8 cellular contexts compared by ENCODE assay signal in genomic region chr19:51169283-51169918, GRCh38. TPM values are rescaled to one million over a fixed set of nuclear protein-coding genes. Genes with fewer than 3 reads are reported as not detected.
DNase-seq lines count a peak whose midpoint lies in the region; ATAC-seq, FAIRE-seq and TF ChIP-seq lines count a peak whose summit lies in the region.
"Not testable (repeated sequence)": the region's sequence is repeated elsewhere in the genome, so short reads cannot be mapped to it uniquely, and the experiment has no call there.

No MANE protein-coding gene starts in this region.

- not testable (repeated sequence) for H4K20me1 ChIP-seq in K562 (replicated peaks; ENCODE audit: control insufficient read depth, insufficient read depth, low read length)

- H3K9me3 ChIP-seq in K562 (replicated peaks; ENCODE audit: control insufficient read depth, insufficient read depth, low read depth, low read length); heart right ventricle: not testable (repeated sequence)

- TF ChIP-seq POLR2A in K562 (conservative IDR thresholded peaks at IDR 0.05): not testable (repeated sequence)

- intact Hi-C loops in K562 (cut with micrococcal nuclease) (loop anchor here (1.0 kb wide), 1 partner anchor 11 kb away; no protein-coding TSS in a partner anchor), heart right ventricle (cut with DNase I) (loop anchor here in 4 of 10 donors (5.0 to 10.0 kb wide), 4 partner anchors 62 to 237 kb away; partner anchors contain the start of genes KLK11 (in 2 of the 4) and CTU1 (in 1 of the 4))

- not testable (repeated sequence) for TF ChIP-seq EP300 in K562 (IDR thresholded peaks at IDR 0.05; ENCODE audit: low read length)

- peak overlapping the region; percentile 2; the same call in 1 of the 2 replicates for H3K4me2 ChIP-seq in K562 (ENCODE audit: insufficient read depth, low read length)

- peak; percentile 66 to 84 for TF ChIP-seq RAD21 in K562 (CRISPR knock-in tag; conservative IDR thresholded peaks at IDR 0.05 in 1 of 2, IDR thresholded peaks at IDR 0.05 in 1 of 2)

- not testable (repeated sequence) for BruUV-seq in K562 (replicated peaks; lab: Mats Ljungman, UMichigan)

- TF ChIP-seq CTCF in K562 (IDR thresholded peaks at IDR 0.05 in 2 of 3, conservative IDR thresholded peaks at IDR 0.05 in 1 of 3; ENCODE audit: insufficient read depth in 2 of 3, low read depth in 1 of 3, low read length in 3 of 3) (peak; percentile 71 to 82 (median 75)), heart right ventricle (IDR thresholded peaks at IDR 0.05) (peak; percentile 82 to 96 (median 92))

- peak; percentile 89 for FAIRE-seq in K562 (lab: Jason Lieb, UNC)

- CTCF ChIA-PET in K562 (lab: Yijun Ruan, JAX; ENCODE audit: low intra/inter-chr PET ratio): interaction anchor here (0.8 to 2.2 kb wide), 3 partner anchors 11 to 148 kb away, joined by 4 to 13 read pairs (median 5); no protein-coding TSS in a partner anchor

- DNase-seq in COLO668 (lab: John Stamatoyannopoulos, UW; ENCODE audit: unreplicated experiment): peak; percentile 63
- DNase-seq in Jurkat, Clone E6-1 (ENCODE audit: low read depth, low spot score): peak; percentile 24
- DNase-seq in NOMO-1 (lab: John Stamatoyannopoulos, UW; ENCODE audit: unreplicated experiment in 2 of 2): peak; percentile 33 to 65
- DNase-seq in activated CD4-positive, alpha-beta T cell treated with anti-CD3 and anti-CD28 coated beads for 4 hours: peak; percentile 54 to 63
- peak in 1 of 4 experiments; percentile 76 for DNase-seq in K562 (ENCODE audit: extremely low read depth in 1 of 4, low spot score in 3 of 4)
- DNase-seq in heart right ventricle: peak; percentile 67 to 73
- DNase-seq in occipital lobe (lab: John Stamatoyannopoulos, UW): peak; percentile 31
- DNase-seq in stimulated activated CD8-positive, alpha-beta memory T cell treated with anti-CD3 and anti-CD28 coated beads, Interleukin-4, amount 100 ng/mL, for 24 hours (ENCODE audit: low read depth): peak; percentile 58

- H3K79me2 ChIP-seq in K562 (ENCODE audit: control insufficient read depth, insufficient read depth, low read length): not testable (repeated sequence)

- in situ Hi-C loops in K562 (cut with MboI): loop anchor here (25.0 kb wide), 1 partner anchor 493 kb away; no protein-coding TSS in a partner anchor

- POLR2A ChIA-PET in K562 (lab: Yijun Ruan, JAX): interaction anchor here (1.0 kb wide), 1 partner anchor 13 kb away, joined by 3 read pairs; no protein-coding TSS in a partner anchor

- H3K4me3 ChIP-seq in Jurkat, Clone E6-1 (ENCODE audit: low read length); K562: not testable (repeated sequence)
- H3K4me3 ChIP-seq in heart right ventricle: peak overlapping the region in 1 of 10 donors; percentile 5

- H3K4me1 ChIP-seq in K562 (replicated peaks in 1 of 2; ENCODE audit: control insufficient read depth in 2 of 2, insufficient read depth in 2 of 2, low read length in 2 of 2) (peaks cover 0 to 12% of the 10 kb centered on the region in 2 experiments; a peak in 4 of 5 replicates), heart right ventricle (peaks cover 0 to 20% (median 0%) of the 10 kb centered on the region in 9 donors)

- H3K27ac ChIP-seq in K562 (ENCODE audit: extremely low read depth, low read depth, low read length); heart right ventricle: not testable (repeated sequence)

- not testable (repeated sequence) for H3K36me3 ChIP-seq in K562 (ENCODE audit: control insufficient read depth, insufficient read depth, low read length); heart right ventricle

- ATAC-seq in K562: peak; percentile 58; the same call in 2 of the 3 replicates
- ATAC-seq in heart right ventricle: not testable (repeated sequence)

- H2AFZ ChIP-seq in K562 (ENCODE audit: low read depth, low read length): not testable (repeated sequence)

- not testable (repeated sequence) for H3K9me1 ChIP-seq in K562 (ENCODE audit: control insufficient read depth, insufficient read depth, low read length)

- not testable (repeated sequence) for H3K9ac ChIP-seq in K562 (ENCODE audit: insufficient read depth in 1 of 2, low read depth in 2 of 2, low read length in 2 of 2)

- WGBS in K562 (ENCODE audit: insufficient coverage, low coverage, missing lambda C conversion rate): 0% methylated on average over 11 of the region's 11 CpGs
- WGBS in heart right ventricle, 2 donors: 11 to 21% methylated on average over 11 of the region's 11 CpGs

- peaks cover 6 to 18% of the 10 kb centered on the region in 2 experiments; a peak in 4 of 5 replicates for H3K27me3 ChIP-seq in K562 (ENCODE audit: control insufficient read depth in 2 of 2, insufficient read depth in 2 of 2, low read length in 2 of 2)
- peaks cover 0 to 51% (median 15%) of the 10 kb centered on the region in 7 donors for H3K27me3 ChIP-seq in heart right ventricle

RNA-seq across cellular contexts. Expression of gene SIGLEC7, which starts 27.3 kb away (rescaled TPM):
- not detected for polyA plus RNA-seq in Jurkat, Clone E6-1 (2012; ENCODE audit: insufficient read depth, insufficient read length)
- not detected in 2 replicates for total RNA-seq in K562 (2011; cell fraction: chromatin; rRNA removed; ENCODE audit: low replicate concordance)
- not detected in 2 replicates for total RNA-seq in K562 (2011; cell fraction: nucleolus; rRNA removed)
- total RNA-seq in K562 (2011; cell fraction: nucleoplasm; rRNA removed): not detected in 2 replicates
- total RNA-seq in K562 (2014; rRNA removed) (not detected in 2 replicates), K562 (2014; rRNA removed; fragmentation: Illumina TruSeq; extraction: Trizol) (not detected in 2 replicates), K562 (2015; rRNA removed; fragmentation: Illumina TruSeq; extraction: Trizol) (not detected in 2 replicates), K562 (2021) (not detected in 2 replicates), heart right ventricle (1 to 10 TPM in 2 of 10 donors, under 1 TPM in 6, not detected in 2; 0.15 to 2.9 (median 0.56) TPM), occipital lobe (0.16 TPM)
- polyA plus RNA-seq in K562 (2011; rRNA removed) (0.10 TPM in 1 of 2 replicates, not detected in the other), K562 (2014; fragmentation: Illumina TruSeq; extraction: Trizol) (not detected in 2 replicates), K562 (2014; fragmentation: Nextera tagmentation; extraction: Ambion mirVana) (not detected), K562 (2014; rRNA removed) (0.12 TPM in 1 of 2 replicates, not detected in the other), heart right ventricle (1 to 10 TPM; 1.2 to 1.3 TPM)
- polyA plus RNA-seq in K562 (2011; cell fraction: cytosol; rRNA removed): 0.03 and 0.06 TPM in 2 replicates
- 0.92 TPM in 1 of 2 replicates, not detected in the other for polyA plus RNA-seq in K562 (2011; cell fraction: nucleus; rRNA removed)
- polyA plus RNA-seq in K562 (2012): 0.10 and 0.24 TPM in 2 replicates
- polyA minus RNA-seq in K562 (2011; rRNA and poly(A)+ RNA removed): not detected in 2 replicates
- polyA minus RNA-seq in K562 (2011; cell fraction: cytosol; rRNA and poly(A)+ RNA removed): not detected in 2 replicates
- not detected in 2 replicates for polyA minus RNA-seq in K562 (2011; cell fraction: nucleus; rRNA and poly(A)+ RNA removed)

RNA-seq across cellular contexts. Expression of gene SIGLEC9, which starts 44.7 kb away (rescaled TPM):
- polyA plus RNA-seq in Jurkat, Clone E6-1 (2012; ENCODE audit: insufficient read depth, insufficient read length): not detected
- total RNA-seq in K562 (2011; cell fraction: chromatin; rRNA removed; ENCODE audit: low replicate concordance): 0.35 TPM in 1 of 2 replicates, not detected in the other
- total RNA-seq in K562 (2011; cell fraction: nucleolus; rRNA removed): 0.26 and 0.67 TPM in 2 replicates
- total RNA-seq in K562 (2011; cell fraction: nucleoplasm; rRNA removed): not detected in 2 replicates
- total RNA-seq in K562 (2014; rRNA removed) (0.18 and 0.65 TPM in 2 replicates), K562 (2014; rRNA removed; fragmentation: Illumina TruSeq; extraction: Trizol) (not detected in 2 replicates), K562 (2015; rRNA removed; fragmentation: Illumina TruSeq; extraction: Trizol) (not detected in 2 replicates), K562 (2021) (0.22 TPM in 1 of 2 replicates, not detected in the other), heart right ventricle (1 to 10 TPM in 6 of 10 donors, under 1 TPM in 3, not detected in 1; 0.41 to 7.0 (median 1.1) TPM), occipital lobe (0.78 TPM)
- polyA plus RNA-seq in K562 (2011; rRNA removed) (0.16 and 0.26 TPM in 2 replicates), K562 (2014; fragmentation: Illumina TruSeq; extraction: Trizol) (0.09 and 0.21 TPM in 2 replicates), K562 (2014; fragmentation: Nextera tagmentation; extraction: Ambion mirVana) (not detected), K562 (2014; rRNA removed) (0.18 and 0.34 TPM in 2 replicates), heart right ventricle (1 to 10 TPM; 1.0 to 1.8 TPM)
- polyA plus RNA-seq in K562 (2011; cell fraction: cytosol; rRNA removed): 0.21 and 0.54 TPM in 2 replicates
- polyA plus RNA-seq in K562 (2011; cell fraction: nucleus; rRNA removed): 0.31 and 0.78 TPM in 2 replicates
- 0.20 and 0.53 TPM in 2 replicates for polyA plus RNA-seq in K562 (2012)
- 0.18 TPM in 1 of 2 replicates, not detected in the other for polyA minus RNA-seq in K562 (2011; rRNA and poly(A)+ RNA removed)
- polyA minus RNA-seq in K562 (2011; cell fraction: cytosol; rRNA and poly(A)+ RNA removed): not detected in 2 replicates
- polyA minus RNA-seq in K562 (2011; cell fraction: nucleus; rRNA and poly(A)+ RNA removed): 0.54 TPM in 1 of 2 replicates, not detected in the other

RNA-seq across cellular contexts. Expression of gene CD33, which starts 55.5 kb away (rescaled TPM):
- polyA plus RNA-seq in Jurkat, Clone E6-1 (2012; ENCODE audit: insufficient read depth, insufficient read length): not detected
- total RNA-seq in K562 (2011; cell fraction: chromatin; rRNA removed; ENCODE audit: low replicate concordance): 25.2 and 27.4 TPM in 2 replicates
- 17.5 and 20.2 TPM in 2 replicates for total RNA-seq in K562 (2011; cell fraction: nucleolus; rRNA removed)
- total RNA-seq in K562 (2011; cell fraction: nucleoplasm; rRNA removed): 22.7 and 29.1 TPM in 2 replicates
- total RNA-seq in K562 (2014; rRNA removed) (38.4 and 39.7 TPM in 2 replicates), K562 (2014; rRNA removed; fragmentation: Illumina TruSeq; extraction: Trizol) (42.6 and 44.4 TPM in 2 replicates), K562 (2015; rRNA removed; fragmentation: Illumina TruSeq; extraction: Trizol) (49.6 and 50.1 TPM in 2 replicates), K562 (2021) (34.1 and 36.1 TPM in 2 replicates), heart right ventricle (10 to 100 TPM in 1 of 10 donors, 1 to 10 TPM in 6, under 1 TPM in 3; 0.51 to 16.6 (median 1.8) TPM), occipital lobe (0.16 TPM)
- polyA plus RNA-seq in K562 (2011; rRNA removed) (50.7 and 122 TPM in 2 replicates), K562 (2014; fragmentation: Illumina TruSeq; extraction: Trizol) (52.5 and 60.0 TPM in 2 replicates), K562 (2014; fragmentation: Nextera tagmentation; extraction: Ambion mirVana) (10 to 100 TPM; 79.0 to 88.6 TPM), K562 (2014; rRNA removed) (39.6 and 42.5 TPM in 2 replicates), heart right ventricle (1 to 10 TPM; 2.1 to 5.0 TPM)
- 43.7 and 78.9 TPM in 2 replicates for polyA plus RNA-seq in K562 (2011; cell fraction: cytosol; rRNA removed)
- polyA plus RNA-seq in K562 (2011; cell fraction: nucleus; rRNA removed): 59.9 and 117 TPM in 2 replicates
- polyA plus RNA-seq in K562 (2012): 45.2 and 161 TPM in 2 replicates
- polyA minus RNA-seq in K562 (2011; rRNA and poly(A)+ RNA removed): 20.3 and 47.6 TPM in 2 replicates
- polyA minus RNA-seq in K562 (2011; cell fraction: cytosol; rRNA and poly(A)+ RNA removed): 15.5 and 24.4 TPM in 2 replicates
- polyA minus RNA-seq in K562 (2011; cell fraction: nucleus; rRNA and poly(A)+ RNA removed): 13.6 and 36.4 TPM in 2 replicates
